Comparison of ENCODE assay signal across 20 cellular contexts in the genomic region with DNA sequence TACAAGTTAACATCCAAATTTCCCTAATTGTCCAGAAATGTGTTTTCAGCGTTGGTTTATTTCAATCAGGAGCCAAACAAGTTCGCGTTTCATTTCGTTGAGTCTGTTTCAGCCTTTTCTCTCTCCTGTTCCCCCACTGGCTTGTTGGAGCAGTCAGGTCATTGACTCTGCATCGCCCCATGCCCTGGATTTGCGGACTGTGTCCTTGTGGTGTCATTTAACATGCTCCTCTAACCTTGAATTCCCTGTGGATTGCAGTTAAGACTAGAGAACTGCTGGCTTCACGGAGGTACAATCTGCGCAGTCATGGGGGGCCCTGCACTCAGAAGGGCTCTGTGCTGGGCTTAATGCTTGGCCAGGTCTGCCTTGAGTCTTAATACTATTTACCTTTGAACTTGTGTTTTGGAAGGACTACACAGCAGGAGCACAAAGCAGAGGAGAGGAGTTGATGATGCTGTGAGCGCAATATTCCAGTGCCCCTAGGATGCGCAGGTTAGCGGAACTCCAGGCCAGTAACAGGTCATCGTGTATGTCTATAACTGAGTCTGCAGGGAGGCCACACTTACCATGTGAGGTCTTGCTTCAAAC. TPM values are rescaled to one million over a fixed set of nuclear protein-coding genes. Genes with fewer than 3 reads are reported as not detected.
A peak's percentile ranks its signal among the peaks of the same experiment; 100 is the strongest.
DNase-seq lines count a peak whose midpoint lies in the region; ATAC-seq, FAIRE-seq and TF ChIP-seq lines count a peak whose summit lies in the region.
"Had no signal": no experiment of that assay in that cellular context is flagged by ENCODE, and none has a peak within 500 bp of the region (broad histone marks: within the 10 kb centered on the region; RNA-seq: fewer than 3 reads in every experiment).

No MANE protein-coding gene starts in this region.

- H3K27ac ChIP-seq in Panc1 (ENCODE audit: low read length) (no peak overlapping the region), lung (ENCODE audit: low read depth in 1 of 2, low read length in 1 of 2) (no peak overlapping the region), gastrocnemius medialis (no peak overlapping the region)
- H3K27ac ChIP-seq: C4-2B had no signal

- CTCF ChIA-PET in Panc1 (lab: Charles Lee): no interaction called here

- peaks cover 17% of the 10 kb centered on the region for H3K27me3 Mint-ChIP-seq in activated T-helper 2 cell treated with anti-CD3 and anti-CD28 coated beads, Interferon-gamma antibody, Interleukin-2, Interleukin-4, amounts not matched to agents 10 μg/mL and 5 μg/mL and 100 μg/mL, durations not matched to agents 14 hours and 24 hours and 36 hours (ENCODE audit: low read depth)

- H3K9me3 ChIP-seq in Panc1 (ENCODE audit: control insufficient read depth, insufficient read depth, low read depth, low read length) (no peaks in the 10 kb centered on the region), lung (ENCODE audit: control insufficient read depth in 2 of 2, insufficient read depth in 1 of 2, low read length in 1 of 2) (peaks cover 0 to 3% of the 10 kb centered on the region in 2 donors), gastrocnemius medialis (no peaks in the 10 kb centered on the region)
- H3K9me3 ChIP-seq: Caco-2 had no signal

- ATAC-seq in Panc1 (0 out of 2 replicates have a peak, but pooled peaks have one; percentile 43), lung (ENCODE audit: insufficient read depth, low FRiP score) (peak; percentile 8), gastrocnemius medialis (no peak), HG03469 (IDR thresholded peaks at IDR 0.05; ENCODE audit: unreplicated experiment) (no peak)
- ATAC-seq: HCT116 had no signal

- no peak overlapping the region for H3K27ac Mint-ChIP-seq in activated T-helper 2 cell treated with anti-CD3 and anti-CD28 coated beads, Interferon-gamma antibody, Interleukin-2, Interleukin-4, amounts not matched to agents 10 μg/mL and 5 μg/mL and 100 μg/mL, durations not matched to agents 14 hours and 24 hours and 36 hours
- H3K27ac Mint-ChIP-seq: CD4-positive, alpha-beta T cell; HFFc6 had no signal

- peaks cover 5% of the 10 kb centered on the region for H3K4me1 Mint-ChIP-seq in activated T-helper 2 cell treated with anti-CD3 and anti-CD28 coated beads, Interferon-gamma antibody, Interleukin-2, Interleukin-4, amounts not matched to agents 10 μg/mL and 5 μg/mL and 100 μg/mL, durations not matched to agents 14 hours and 24 hours and 36 hours (ENCODE audit: low read depth)

- no peaks in the 10 kb centered on the region for H3K36me3 Mint-ChIP-seq in activated T-helper 2 cell treated with anti-CD3 and anti-CD28 coated beads, Interferon-gamma antibody, Interleukin-2, Interleukin-4, amounts not matched to agents 10 μg/mL and 5 μg/mL and 100 μg/mL, durations not matched to agents 14 hours and 24 hours and 36 hours (ENCODE audit: low read depth)

- peak; percentile 7 for FAIRE-seq in bronchial epithelial cell (lab: Jason Lieb, UNC)
- FAIRE-seq: A204.1, D721Med, GM12892, GM18507 had no signal

- no TSS peak for BruUV-seq in Panc1 (replicated peaks; lab: Mats Ljungman, UMichigan)

- H3K9me3 Mint-ChIP-seq in activated T-helper 2 cell treated with anti-CD3 and anti-CD28 coated beads, Interferon-gamma antibody, Interleukin-2, Interleukin-4, amounts not matched to agents 10 μg/mL and 5 μg/mL and 100 μg/mL, durations not matched to agents 14 hours and 24 hours and 36 hours: no peaks in the 10 kb centered on the region
- H3K9me3 Mint-ChIP-seq: CD4-positive, alpha-beta T cell; HFFc6 had no signal

- in situ Hi-C loops in Panc1 (cut with HindIII; ENCODE audit: low pct_unique_long_range_greater_than_20kb, low sequenced_read_pairs): no loop called here
- in situ Hi-C loops in gastrocnemius medialis (cut with MboI; ENCODE audit: low sequenced_read_pairs in 4 of 4): no loop called here

- POLR2A ChIA-PET in Panc1 (lab: Charles Lee): no interaction called here

- peaks cover 3% of the 10 kb centered on the region for H3K27me3 ChIP-seq in Panc1 (ENCODE audit: control insufficient read depth, insufficient read depth, low read length)
- no peaks in the 10 kb centered on the region for H3K27me3 ChIP-seq in bronchial epithelial cell (ENCODE audit: control insufficient read depth, insufficient read depth, low read length)
- H3K27me3 ChIP-seq in lung (ENCODE audit: control insufficient read depth, insufficient read depth): no peaks in the 10 kb centered on the region
- H3K27me3 ChIP-seq in gastrocnemius medialis: no peaks in the 10 kb centered on the region

- DNase-seq in Panc1 (ENCODE audit: low read depth, low spot score) (no peak), bronchial epithelial cell (ENCODE audit: low read depth) (no peak), lung (ENCODE audit: low spot score) (no peak), LoVo (ENCODE audit: low spot score) (no peak), gastrocnemius medialis (no peak)
- DNase-seq in activated T-helper 2 cell treated with anti-CD3 and anti-CD28 coated beads, Interferon-gamma antibody, Interleukin-2, Interleukin-4, amounts not matched to agents 10 μg/mL and 5 μg/mL and 100 μg/mL, durations not matched to agents 14 hours and 24 hours and 36 hours (ENCODE audit: low spot score): no peak
- DNase-seq: ACHN; Caco-2; CD4-positive, alpha-beta T cell; GDM1; GOT3; H7; HFFc6 had no signal

- H3K4me3 ChIP-seq in Panc1 (ENCODE audit: low read depth in 2 of 2, low read length in 2 of 2) (no peak overlapping the region), bronchial epithelial cell (ENCODE audit: low read depth, low read length) (no peak overlapping the region), lung (no peak overlapping the region), gastrocnemius medialis (no peak overlapping the region)

- no peak for TF ChIP-seq POLR2A in gastrocnemius medialis (IDR thresholded peaks at IDR 0.05)

- H3K4me1 ChIP-seq in Panc1 (ENCODE audit: control insufficient read depth, insufficient read depth, low read length): peaks cover 8% of the 10 kb centered on the region
- H3K4me1 ChIP-seq in lung (ENCODE audit: control insufficient read depth in 2 of 2, insufficient read depth in 2 of 2, low read length in 2 of 2): peaks cover 0 to 3% of the 10 kb centered on the region in 2 donors
- H3K4me1 ChIP-seq in gastrocnemius medialis: no peaks in the 10 kb centered on the region
- H3K4me1 ChIP-seq: Caco-2 had no signal

- TF ChIP-seq CTCF in Panc1 (IDR thresholded peaks at IDR 0.05) (no peak), bronchial epithelial cell (IDR thresholded peaks at IDR 0.05; ENCODE audit: insufficient read depth, low read length, severe bottlenecking) (no peak), lung (IDR thresholded peaks at IDR 0.05; ENCODE audit: control extremely low read depth, extremely low read depth) (no peak), gastrocnemius medialis (IDR thresholded peaks at IDR 0.05 in 4 of 5, conservative IDR thresholded peaks at IDR 0.05 in 1 of 5) (no peak)

- intact Hi-C loops in Panc1 (cut with micrococcal nuclease; ENCODE audit: unreplicated experiment) (no loop called here), gastrocnemius medialis (cut with DNase I; ENCODE audit: low total_unique reads) (no loop called here)
- intact Hi-C loops in activated T-helper 2 cell treated with anti-CD3 and anti-CD28 coated beads, Interferon-gamma antibody, Interleukin-2, Interleukin-4, amounts not matched to agents 10 μg/mL and 5 μg/mL and 100 μg/mL, durations not matched to agents 14 hours and 24 hours and 36 hours (cut with micrococcal nuclease): loop anchor here (10.0 kb wide), 1 partner anchor 1985 kb away; no protein-coding TSS in a partner anchor

- H3K36me3 ChIP-seq in Panc1 (ENCODE audit: control insufficient read depth, insufficient read depth, low read length) (no peaks in the 10 kb centered on the region), bronchial epithelial cell (ENCODE audit: control insufficient read depth, insufficient read depth, low read length) (no peaks in the 10 kb centered on the region), lung (ENCODE audit: control insufficient read depth in 2 of 2, insufficient read depth in 2 of 2, low read length in 2 of 2) (no peaks in the 10 kb centered on the region), gastrocnemius medialis (no peaks in the 10 kb centered on the region)

- no peak overlapping the region for H3K4me3 Mint-ChIP-seq in activated T-helper 2 cell treated with anti-CD3 and anti-CD28 coated beads, Interferon-gamma antibody, Interleukin-2, Interleukin-4, amounts not matched to agents 10 μg/mL and 5 μg/mL and 100 μg/mL, durations not matched to agents 14 hours and 24 hours and 36 hours (ENCODE audit: low read depth)
- H3K4me3 Mint-ChIP-seq: CD4-positive, alpha-beta T cell; HFFc6 had no signal

- 84 to 92% methylated on average over 12 of the region's 12 CpGs for WGBS in lung, 2 donors

RNA-seq across cellular contexts. Expression of gene TBC1D32, which starts 5.5 kb away (rescaled TPM):
- total RNA-seq in Panc1 (2021; ENCODE audit: unreplicated experiment) (15.8 TPM), bronchial epithelial cell (7.9 TPM in 2 replicates), lung (10 to 100 TPM in 1 of 2 donors, 1 to 10 TPM in 1; 5.8 to 31.7 TPM), gastrocnemius medialis (1 to 10 TPM in 1 of 4 donors, under 1 TPM in 3; 0.07 to 1.2 (median 0.43) TPM)
- 4.2 TPM for polyA plus RNA-seq in Panc1 (2012; ENCODE audit: insufficient read length)
- 1 to 10 TPM; 1.2 to 1.7 TPM for polyA plus RNA-seq in lung
- total RNA-seq in activated T-helper 2 cell treated with anti-CD3 and anti-CD28 coated beads, Interferon-gamma antibody, Interleukin-2, Interleukin-4, amounts not matched to agents 10 μg/mL and 5 μg/mL and 100 μg/mL, durations not matched to agents 14 hours and 24 hours and 36 hours: 6.6 and 8.3 TPM in 2 replicates

Comparison
In these comparisons a context has a peak if more than half of its experiments do, and no peak if none do; other contexts are left out.
1. ATAC-seq: peak in Panc1 (single experiment) and lung (single experiment); none in gastrocnemius medialis (0 of 2) and HG03469 (single experiment).